Comparison of ENCODE assay signal across 9 cellular contexts in the genomic region with DNA sequence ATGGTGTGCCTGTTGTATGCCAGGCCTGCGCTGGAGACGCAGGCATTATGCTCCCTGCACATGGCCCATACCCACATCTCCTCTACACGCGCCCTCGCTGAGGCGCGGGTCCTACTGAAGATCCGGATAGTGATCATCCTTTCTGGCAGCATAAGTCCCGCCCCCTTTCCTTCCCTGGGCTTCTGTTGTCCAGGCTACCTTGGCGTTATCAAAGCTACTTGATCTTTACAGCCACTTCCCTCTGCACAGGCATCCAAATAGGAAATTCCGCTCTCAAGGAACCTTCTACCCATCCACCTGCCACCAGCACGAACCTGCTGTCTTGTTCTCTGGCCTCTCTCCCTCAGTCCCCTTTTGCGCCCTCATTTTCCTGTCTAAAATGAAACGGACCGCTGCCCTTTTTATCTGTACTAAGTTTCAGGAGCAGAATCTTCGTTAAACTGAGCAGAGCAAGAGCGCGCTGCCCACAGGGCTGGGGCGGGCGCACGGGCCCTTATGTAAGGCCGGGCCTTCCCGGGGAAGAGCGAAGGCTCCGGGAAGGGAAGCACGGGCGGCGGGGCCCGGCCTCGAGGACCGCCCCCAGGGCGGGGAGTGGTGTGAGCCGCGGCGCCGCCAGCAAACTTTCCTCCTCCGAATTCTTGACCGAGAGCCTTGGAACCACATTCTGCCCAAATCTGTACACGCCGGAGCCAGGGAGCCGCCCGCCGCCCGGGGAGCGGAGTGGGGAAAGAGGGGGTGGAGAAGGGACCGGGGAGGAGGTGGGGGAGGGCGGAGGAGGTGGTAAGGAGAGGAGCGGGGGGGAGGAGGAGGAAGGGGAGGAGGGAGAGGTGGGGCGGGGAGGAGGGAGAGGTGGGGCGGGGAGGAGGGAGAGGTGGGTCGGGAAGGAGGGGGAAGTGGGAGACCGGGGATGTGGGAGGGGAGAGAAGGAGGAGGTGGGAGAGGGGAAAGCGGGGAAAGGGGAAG. TPM values are rescaled to one million over a fixed set of nuclear protein-coding genes. Genes with fewer than 3 reads are reported as not detected.
A peak's percentile ranks its signal among the peaks of the same experiment; 100 is the strongest.
DNase-seq lines count a peak whose midpoint lies in the region; ATAC-seq and TF ChIP-seq lines count a peak whose summit lies in the region.
"Had no signal": no experiment of that assay in that cellular context is flagged by ENCODE, and none has a peak within 500 bp of the region (broad histone marks: within the 10 kb centered on the region; RNA-seq: fewer than 3 reads in every experiment).

No MANE protein-coding gene starts in this region.

- no peak for TF ChIP-seq POLR2A in IMR-90 (IDR thresholded peaks at IDR 0.05; ENCODE audit: low read depth, low read length)

- H3K56ac ChIP-seq in IMR-90 (ENCODE audit: extremely low read depth, insufficient read depth, low read length) = 0 out of 2 replicates have a peak overlapping the region, but pooled peaks have one; percentile 37

- H3K27ac ChIP-seq in IMR-90 (ENCODE audit: insufficient read depth, low read length) (peak overlapping the region; percentile 94), SK-N-SH (ENCODE audit: low read depth in 2 of 2, low read length in 1 of 2) (peak overlapping the region; percentile 86), right cardiac atrium (ENCODE audit: low read length) (peak overlapping the region; percentile 98)

- peak overlapping the region; percentile 44 for H2AK5ac ChIP-seq in IMR-90 (ENCODE audit: low read depth, low read length)

- H3K4me2 ChIP-seq in IMR-90 (ENCODE audit: low read depth, low read length) = peak overlapping the region; percentile 95
- peak overlapping the region; percentile 85 for H3K4me2 ChIP-seq in SK-N-SH

- H3K27me3 ChIP-seq in BJ (ENCODE audit: control insufficient read depth, insufficient read depth, low read length) (no peaks in the 10 kb centered on the region), IMR-90 (ENCODE audit: control insufficient read depth, insufficient read depth, low read length) (no peaks in the 10 kb centered on the region), SK-N-SH (ENCODE audit: insufficient read depth) (no peaks in the 10 kb centered on the region), right cardiac atrium (ENCODE audit: control insufficient read depth, insufficient read depth) (no peaks in the 10 kb centered on the region)

- POLR2A ChIA-PET in BJ (lab: Charles Lee) = interaction anchor here (0.9 kb wide), 1 partner anchor 83 kb away, joined by 5 read pairs; no protein-coding TSS in a partner anchor
- POLR2A ChIA-PET in IMR-90 (lab: Charles Lee; ENCODE audit: unreplicated experiment) = interaction anchor here (0.6 kb wide), 1 partner anchor 56 kb away, joined by 3 read pairs; no protein-coding TSS in a partner anchor
- POLR2A ChIA-PET in SK-N-SH (lab: Yijun Ruan, JAX) = interaction anchor here (0.8 to 1.3 kb wide), 4 partner anchors 10 to 114 kb away, joined by 3 read pairs; partner anchors contain the start of genes HMGB1 and KATNAL1

- peak overlapping the region; percentile 74 for H3K9ac ChIP-seq in IMR-90 (ENCODE audit: low read depth, low read length)
- peak overlapping the region; percentile 83 for H3K9ac ChIP-seq in SK-N-SH

- H4K20me1 ChIP-seq in IMR-90 (ENCODE audit: insufficient read depth, low read length) (no peaks in the 10 kb centered on the region), SK-N-SH (ENCODE audit: insufficient read depth) (no peaks in the 10 kb centered on the region)

- H3K9me2 ChIP-seq in SK-N-SH = no peaks in the 10 kb centered on the region

- TF ChIP-seq RAD21 in IMR-90 (IDR thresholded peaks at IDR 0.05; ENCODE audit: low read length) (no peak), SK-N-SH (IDR thresholded peaks at IDR 0.05; ENCODE audit: low read length) (no peak)

- peak overlapping the region; percentile 53 for H4K91ac ChIP-seq in IMR-90 (ENCODE audit: insufficient read depth, low read depth, low read length)

- H3F3A ChIP-seq in SK-N-SH (replicated peaks; ENCODE audit: insufficient read depth) = peaks cover 9% of the 10 kb centered on the region

- H3K36me3 ChIP-seq in BJ (ENCODE audit: control insufficient read depth, insufficient read depth, low read length) (no peaks in the 10 kb centered on the region), IMR-90 (ENCODE audit: control insufficient read depth, insufficient read depth, low read length) (no peaks in the 10 kb centered on the region), SK-N-SH (replicated peaks in 1 of 2; ENCODE audit: control insufficient read depth in 1 of 2, insufficient read depth in 2 of 2, low read length in 1 of 2) (no peaks in the 10 kb centered on the region)

- peak overlapping the region; percentile 73 for H3K4ac ChIP-seq in IMR-90 (ENCODE audit: low read depth, low read length)

- peaks cover 0 to 7% of the 10 kb centered on the region in 2 experiments; a peak in 1 of 4 replicates for H3K79me1 ChIP-seq in IMR-90 (ENCODE audit: low read depth in 1 of 2, low read length in 2 of 2)

- H2BK5ac ChIP-seq in IMR-90 (ENCODE audit: low read depth, low read length, poor library complexity, severe bottlenecking) = peak overlapping the region; percentile 74

- H3K9me1 ChIP-seq in IMR-90 (ENCODE audit: insufficient read depth, low read length) = peaks cover 6% of the 10 kb centered on the region

- H3K14ac ChIP-seq in IMR-90 (replicated peaks; ENCODE audit: low read depth, low read length) = peak overlapping the region; percentile 11

- H3K4me3 ChIP-seq in BJ (ENCODE audit: low read depth, low read length) = peak overlapping the region; percentile 36
- H3K4me3 ChIP-seq in IMR-90 (ENCODE audit: insufficient read depth, low read depth, low read length) = peak overlapping the region; percentile 99
- peak overlapping the region; percentile 65 to 77 for H3K4me3 ChIP-seq in SK-N-SH (ENCODE audit: low read depth in 2 of 2, low read length in 1 of 2)
- H3K4me3 ChIP-seq in astrocyte of the cerebellum (ENCODE audit: low read depth, low read length) = peak overlapping the region; percentile 58
- peak overlapping the region; percentile 85 for H3K4me3 ChIP-seq in right cardiac atrium (ENCODE audit: low read length)

- intact Hi-C loops in IMR-90 (cut with micrococcal nuclease) (loop anchor here (1.0 to 5.0 kb wide), 2 partner anchors 36 to 196 kb away; partner anchors contain the start of gene USPL1), right cardiac atrium (cut with DNase I) (no loop called here), posterior cingulate gyrus (cut with DNase I) (loop anchor here (2.0 kb wide), 1 partner anchor 43 kb away; the partner anchor contains the start of gene HMGB1)

- H4K5ac ChIP-seq in IMR-90 (ENCODE audit: low read depth, low read length) = peak overlapping the region; percentile 61

- H3K4me1 ChIP-seq in IMR-90 (ENCODE audit: control insufficient read depth, insufficient read depth, low read length) (peaks cover 4% of the 10 kb centered on the region; the same call in 1 of the 2 replicates), SK-N-SH (ENCODE audit: control insufficient read depth in 1 of 2, insufficient read depth in 2 of 2, low read depth in 1 of 2, low read length in 1 of 2) (peaks cover 7 to 11% of the 10 kb centered on the region in 2 experiments; a peak in 2 of 4 replicates), right cardiac atrium (ENCODE audit: control insufficient read depth, insufficient read depth, low read length) (no peaks in the 10 kb centered on the region)

- no peak for TF ChIP-seq CTCF in BJ (IDR thresholded peaks at IDR 0.05; ENCODE audit: insufficient read depth, low read depth, low read length)
- no peak for TF ChIP-seq CTCF in IMR-90 (conservative IDR thresholded peaks at IDR 0.05; ENCODE audit: low read depth, low read length)
- no peak for TF ChIP-seq CTCF in SK-N-SH (IDR thresholded peaks at IDR 0.05)
- no peak for TF ChIP-seq CTCF in astrocyte of the cerebellum (IDR thresholded peaks at IDR 0.05; ENCODE audit: low read depth, low read length, missing control alignments)

- no peaks in the 10 kb centered on the region for H3K9me3 ChIP-seq in IMR-90 (ENCODE audit: control insufficient read depth, insufficient read depth, low read length)
- H3K9me3 ChIP-seq in SK-N-SH = no peaks in the 10 kb centered on the region
- no peaks in the 10 kb centered on the region for H3K9me3 ChIP-seq in right cardiac atrium (ENCODE audit: control insufficient read depth, low read length)

- peak overlapping the region; percentile 74; the same call in 1 of the 2 replicates for H2BK120ac ChIP-seq in IMR-90 (ENCODE audit: low read depth, low read length)

- DNase-seq in BJ (ENCODE audit: low read depth) = no peak
- peak; percentile 53 for DNase-seq in GM19238 (ENCODE audit: insufficient read length, low spot score)
- peak; percentile 80 for DNase-seq in IMR-90
- peak; percentile 77 for DNase-seq in SK-N-SH
- DNase-seq in astrocyte of the cerebellum (ENCODE audit: low read depth) = peak; percentile 57
- DNase-seq in right cardiac atrium = peak; percentile 91 to 97 (median 96)
- DNase-seq in posterior cingulate gyrus = peak; percentile 33 to 94 (median 64)

- peak in 1 of 2 experiments; percentile 32; a peak in 1 of 4 replicates for TF ChIP-seq EP300 in SK-N-SH (IDR thresholded peaks at IDR 0.05; ENCODE audit: borderline replicate concordance in 1 of 2, low read depth in 1 of 2, low read length in 1 of 2)

- H2BK15ac ChIP-seq in IMR-90 (ENCODE audit: low read depth, low read length) = peak overlapping the region; percentile 16; the same call in 1 of the 3 replicates

- peak overlapping the region; percentile 53 to 61; a peak in 3 of 4 replicates for H4K8ac ChIP-seq in IMR-90 (ENCODE audit: low read depth in 2 of 2, low read length in 2 of 2)

- CTCF ChIA-PET in BJ (lab: Yijun Ruan, JAX) = no interaction called here
- CTCF ChIA-PET in IMR-90 (lab: Yijun Ruan, JAX) = interaction anchor here (0.6 to 0.7 kb wide), 2 partner anchors 24 to 626 kb away, joined by 3 to 4 read pairs; no protein-coding TSS in a partner anchor
- CTCF ChIA-PET in SK-N-SH (lab: Yijun Ruan, JAX) = interaction anchor here (1.7 to 2.9 kb wide), 2 partner anchors 289 to 307 kb away, joined by 6 to 13 read pairs; no protein-coding TSS in a partner anchor

- peak overlapping the region; percentile 32 for H3K23ac ChIP-seq in IMR-90 (ENCODE audit: low read depth, low read length)

- ATAC-seq in IMR-90 (ENCODE audit: low read depth) = peak; percentile 87
- ATAC-seq in right cardiac atrium = peak; percentile 96
- no peak for ATAC-seq in HG03469 (IDR thresholded peaks at IDR 0.05; ENCODE audit: unreplicated experiment)

- H3K18ac ChIP-seq in IMR-90 (ENCODE audit: low read depth, low read length) = peak overlapping the region; percentile 72

- in situ Hi-C loops in IMR-90 (cut with MboI; ENCODE audit: low sequenced_read_pairs) (no loop called here), astrocyte of the cerebellum (cut with HindIII; ENCODE audit: low sequenced_read_pairs) (no loop called here)

- peak overlapping the region; percentile 90 for H2AK9ac ChIP-seq in IMR-90 (replicated peaks; ENCODE audit: low read depth, low read length, poor library complexity)

- dilution Hi-C loops in IMR-90 (cut with HindIII; ENCODE audit: low sequenced_read_pairs, unreplicated experiment) = no loop called here

- WGBS in IMR-90 (ENCODE audit: extremely low coverage in 2 of 2, insufficient read length in 1 of 2), 2 experiments = 7% methylated on average over 26 of the region's 53 CpGs; no CpG with 5 or more reads in 1 of the 2 experiments
- WGBS in SK-N-SH (ENCODE audit: low lambda C conversion rate) = 22% methylated on average over 42 of the region's 53 CpGs
- 6% methylated on average over 52 of the region's 53 CpGs for WGBS in right cardiac atrium

- no peak overlapping the region for H2BK20ac ChIP-seq in IMR-90 (ENCODE audit: low read depth, low read length)

- H2AFZ ChIP-seq in IMR-90 (replicated peaks; ENCODE audit: low read length, poor library complexity) = peak overlapping the region; percentile 91
- H2AFZ ChIP-seq in SK-N-SH (ENCODE audit: low read depth) = peak overlapping the region; percentile 95

- no peaks in the 10 kb centered on the region for H3K79me2 ChIP-seq in SK-N-SH (ENCODE audit: insufficient read depth)

- BruUV-seq in IMR-90 (replicated peaks; lab: Mats Ljungman, UMichigan) = no TSS peak

RNA-seq across cellular contexts. Expression of gene UBE2L5, which starts 0.9 kb away (rescaled TPM):
- polyA plus RNA-seq in BJ (2011; rRNA removed) (0.31 TPM in 1 of 2 replicates, not detected in the other), IMR-90 (2012; rRNA removed) (not detected in 2 replicates), SK-N-SH (2012; rRNA removed) (0.02 and 0.15 TPM in 2 replicates), right cardiac atrium (not detected)
- polyA minus RNA-seq in BJ (2011; rRNA and poly(A)+ RNA removed) = not detected in 2 replicates
- total RNA-seq in IMR-90 (2012; rRNA removed) (0.18 TPM in 1 of 2 replicates, not detected in the other), right cardiac atrium (not detected)
- polyA plus RNA-seq in IMR-90 (2012; cell fraction: cytosol; rRNA removed) = 0.04 TPM in 1 of 2 replicates, not detected in the other
- 0.09 TPM in 1 of 2 replicates, not detected in the other for polyA plus RNA-seq in IMR-90 (2012; cell fraction: nucleus; rRNA removed; ENCODE audit: low replicate concordance)
- polyA plus RNA-seq in SK-N-SH (2012; cell fraction: cytosol; rRNA removed) = 0.10 and 0.15 TPM in 2 replicates
- 0.18 and 0.33 TPM in 2 replicates for polyA plus RNA-seq in SK-N-SH (2012; cell fraction: nucleus; rRNA removed)
- total RNA-seq: T-helper 2 cell treated with Interferon-gamma antibody and Interleukin-4, amounts not matched to agents 100 ng/mL and 5 ng/mL, for 36 hours had no signal

RNA-seq across cellular contexts. Expression of gene HMGB1, which starts 44.4 kb away (rescaled TPM):
- polyA plus RNA-seq in BJ (2011; rRNA removed) (93.4 and 171 TPM in 2 replicates), IMR-90 (2012; rRNA removed) (150 and 185 TPM in 2 replicates), SK-N-SH (2012; rRNA removed) (166 and 193 TPM in 2 replicates), right cardiac atrium (259 TPM)
- polyA minus RNA-seq in BJ (2011; rRNA and poly(A)+ RNA removed) = 15.1 and 20.3 TPM in 2 replicates
- total RNA-seq in IMR-90 (2012; rRNA removed) (276 and 480 TPM in 2 replicates), right cardiac atrium (100 to 1,000 TPM; 185 to 198 (median 192) TPM)
- 30.1 and 60.4 TPM in 2 replicates for polyA plus RNA-seq in IMR-90 (2012; cell fraction: cytosol; rRNA removed)
- polyA plus RNA-seq in IMR-90 (2012; cell fraction: nucleus; rRNA removed; ENCODE audit: low replicate concordance) = 14.1 and 131 TPM in 2 replicates
- 261 and 301 TPM in 2 replicates for polyA plus RNA-seq in SK-N-SH (2012; cell fraction: cytosol; rRNA removed)
- 122 and 230 TPM in 2 replicates for polyA plus RNA-seq in SK-N-SH (2012; cell fraction: nucleus; rRNA removed)

Comparison
In these comparisons a context has a peak if more than half of its experiments do, and no peak if none do; other contexts are left out.
1. H3K4me3 ChIP-seq: peak in every context shown above with its lines; median percentile 99 in IMR-90; 85 in right cardiac atrium; 71 in SK-N-SH; 58 in astrocyte of the cerebellum; 36 in BJ.
2. intact Hi-C loops: an anchor here in IMR-90 (1.0 to 5.0 kb wide) and posterior cingulate gyrus (2.0 kb wide); none called in right cardiac atrium.